ENCODE assay signal across 8 cellular contexts in genomic region chr11:93198221-93198650, GRCh38. TPM values are rescaled to one million over a fixed set of nuclear protein-coding genes. Genes with fewer than 3 reads are reported as not detected.
DNase-seq lines count a peak whose midpoint lies in the region; ATAC-seq and TF ChIP-seq lines count a peak whose summit lies in the region.

No MANE protein-coding gene starts in this region.

- H3K27me3 ChIP-seq in GM06990 (replicated peaks; ENCODE audit: control insufficient read depth, insufficient read depth, low read length) (no peaks in the 10 kb centered on the region), Loucy (ENCODE audit: insufficient read depth, low read length, poor library complexity, severe bottlenecking) (no peaks in the 10 kb centered on the region)

- no peaks in the 10 kb centered on the region for H3K9me3 ChIP-seq in Loucy (ENCODE audit: insufficient read depth, low read depth, low read length)

- DNase-seq in GM06990 (ENCODE audit: extremely low read depth, insufficient read length) (no peak), cerebellum (ENCODE audit: low spot score) (peak; percentile 15), midbrain (lab: John Stamatoyannopoulos, UW) (peak; percentile 45), SHP77 (lab: John Stamatoyannopoulos, UW) (no peak), NCI-H774 (lab: John Stamatoyannopoulos, UW) (no peak)

- no peak for TF ChIP-seq CTCF in GM06990 (IDR thresholded peaks at IDR 0.05; ENCODE audit: insufficient read depth, low read length, poor library complexity, severe bottlenecking)
- no peak for TF ChIP-seq CTCF in Loucy (conservative IDR thresholded peaks at IDR 0.05; ENCODE audit: low read length)

- H3K79me2 ChIP-seq in Loucy (ENCODE audit: insufficient read depth, low read length): peaks cover 38% of the 10 kb centered on the region

- H3K4me1 ChIP-seq in Loucy (ENCODE audit: insufficient read depth, low read length, poor library complexity, severe bottlenecking): peaks cover 18% of the 10 kb centered on the region

- H3F3A ChIP-seq in Loucy (ENCODE audit: low read depth): no peaks in the 10 kb centered on the region

- peak overlapping the region; percentile 95 for H3K9ac ChIP-seq in Loucy (ENCODE audit: low read depth, low read length, poor library complexity, severe bottlenecking)

- H3K4me3 ChIP-seq in GM06990 (replicated peaks; ENCODE audit: low read depth, low read length) (peak overlapping the region; percentile 90), Loucy (ENCODE audit: low read length, poor library complexity, severe bottlenecking) (peak overlapping the region; percentile 89)

- H4K20me1 ChIP-seq in Loucy (ENCODE audit: insufficient read depth, low read length, poor library complexity, severe bottlenecking): peaks cover 19% of the 10 kb centered on the region

- no peak for ATAC-seq in GM19328 (IDR thresholded peaks at IDR 0.05; ENCODE audit: unreplicated experiment)
- no peak for ATAC-seq in HG03565 (IDR thresholded peaks at IDR 0.05; ENCODE audit: unreplicated experiment)

- no peaks in the 10 kb centered on the region for H3K36me3 ChIP-seq in GM06990 (ENCODE audit: control insufficient read depth, insufficient read depth, low read length)
- H3K36me3 ChIP-seq in Loucy (ENCODE audit: insufficient read depth, low read length): no peaks in the 10 kb centered on the region; the same call in 1 of the 2 replicates

- no peaks in the 10 kb centered on the region for H3K9me2 ChIP-seq in Loucy (replicated peaks; ENCODE audit: low read depth, low read length)

- peak overlapping the region; percentile 100 for H2AFZ ChIP-seq in Loucy (ENCODE audit: low read length)

- peak overlapping the region; percentile 83 for H3K4me2 ChIP-seq in Loucy (ENCODE audit: low read depth, low read length, poor library complexity, severe bottlenecking)

RNA-seq across cellular contexts. Expression of gene SLC36A4, which starts 0.4 kb away (rescaled TPM):
- 36.9 TPM for total RNA-seq in cerebellum

Comparison
In these comparisons a context has a peak if more than half of its experiments do, and no peak if none do; other contexts are left out.
1. DNase-seq: peak in cerebellum (single experiment) and midbrain (single experiment); none in GM06990 (single experiment), SHP77 (0 of 2) and NCI-H774 (single experiment).